In the genomic region with DNA sequence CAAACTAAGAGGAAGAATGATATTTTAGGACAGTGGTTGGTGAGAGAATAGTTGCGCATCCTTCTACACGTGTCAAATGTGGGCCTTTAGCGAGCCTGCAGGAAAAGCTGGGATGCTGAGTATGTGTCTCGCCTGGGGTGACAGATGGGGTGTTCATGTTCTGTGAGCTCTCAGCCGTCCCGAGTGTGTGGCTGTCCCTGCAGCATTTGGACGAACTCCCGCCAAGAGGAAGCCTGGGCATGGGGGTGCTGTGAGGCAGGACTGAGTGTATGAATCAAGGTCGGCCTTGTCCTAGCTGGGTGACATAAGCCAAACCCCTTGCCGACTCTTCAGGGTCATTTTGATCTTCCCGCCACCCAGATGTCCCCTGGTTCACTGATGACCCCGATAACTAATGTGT, we compare ENCODE assay signal across 26 cellular contexts.
"Had no signal": no experiment of that assay in that cellular context is flagged by ENCODE, and none has a peak within 500 bp of the region (broad histone marks: within the 10 kb centered on the region; RNA-seq: fewer than 3 reads in every experiment).

No MANE protein-coding gene starts in this region.

- ATAC-seq: naive thymus-derived CD8-positive, alpha-beta T cell; pancreas; psoas muscle; right cardiac atrium; right lobe of liver; stimulated activated naive B cell treated with anti-CD40 and anti-IgM and Interleukin-4, amounts not matched to agents 10 μg/mL and 1 μg/mL and 100 μg/mL, for 72 hours had no signal

- H3K36me3 Mint-ChIP-seq: naive thymus-derived CD8-positive, alpha-beta T cell; natural killer cell treated with Interleukin-12 subunit alpha and Interleukin-12 subunit beta and Interleukin-15 and Interleukin-18, amount 100 ng/mL, for 72 hours; stimulated activated effector memory CD8-positive, alpha-beta T cell treated with anti-CD3 and anti-CD28 coated beads, Interleukin-12 subunit alpha, Interleukin-12 subunit beta, amount 100 ng/mL, for 72 hours; stimulated activated naive B cell treated with anti-CD40 and anti-IgM and Interleukin-4, amounts not matched to agents 10 μg/mL and 1 μg/mL and 100 μg/mL, for 72 hours had no signal

- H3K4me3 ChIP-seq: pancreas, psoas muscle, right lobe of liver, sigmoid colon, stomach, thoracic aorta, thyroid gland, tibial nerve, upper lobe of left lung had no signal

- H3K9me3 Mint-ChIP-seq: naive thymus-derived CD8-positive, alpha-beta T cell; natural killer cell treated with Interleukin-12 subunit alpha and Interleukin-12 subunit beta and Interleukin-15 and Interleukin-18, amount 100 ng/mL, for 72 hours; nephron progenitor cell; neural crest cell; stimulated activated effector memory CD8-positive, alpha-beta T cell treated with anti-CD3 and anti-CD28 coated beads, Interleukin-12 subunit alpha, Interleukin-12 subunit beta, amount 100 ng/mL, for 72 hours; stimulated activated naive B cell treated with anti-CD40 and anti-IgM and Interleukin-4, amounts not matched to agents 10 μg/mL and 1 μg/mL and 100 μg/mL, for 72 hours; stimulated activated naive CD8-positive, alpha-beta T cell treated with anti-CD3 and anti-CD28 coated beads, Interleukin-15, Interleukin-2, amounts not matched to agents 100 ng/mL and 50 ng/mL, for 24 hours had no signal

- H3K4me1 Mint-ChIP-seq: naive thymus-derived CD8-positive, alpha-beta T cell; stimulated activated effector memory CD8-positive, alpha-beta T cell treated with anti-CD3 and anti-CD28 coated beads, Interleukin-12 subunit alpha, Interleukin-12 subunit beta, amount 100 ng/mL, for 72 hours had no signal

- H3K27ac ChIP-seq: neutrophil, pancreas, psoas muscle, right lobe of liver, sigmoid colon, stomach, thoracic aorta, thyroid gland, tibial nerve, upper lobe of left lung had no signal

- H3K27ac Mint-ChIP-seq: naive thymus-derived CD8-positive, alpha-beta T cell; natural killer cell treated with Interleukin-12 subunit alpha and Interleukin-12 subunit beta and Interleukin-15 and Interleukin-18, amount 100 ng/mL, for 72 hours; stimulated activated effector memory CD8-positive, alpha-beta T cell treated with anti-CD3 and anti-CD28 coated beads, Interleukin-12 subunit alpha, Interleukin-12 subunit beta, amount 100 ng/mL, for 72 hours; stimulated activated naive B cell treated with anti-CD40 and anti-IgM and Interleukin-4, amounts not matched to agents 10 μg/mL and 1 μg/mL and 100 μg/mL, for 72 hours; stimulated activated naive CD8-positive, alpha-beta T cell treated with anti-CD3 and anti-CD28 coated beads, Interleukin-15, Interleukin-2, amounts not matched to agents 100 ng/mL and 50 ng/mL, for 24 hours had no signal

- H3K4me1 ChIP-seq: pancreas, psoas muscle, right lobe of liver, sigmoid colon, stomach had no signal

- H3K27me3 ChIP-seq: pancreas, right lobe of liver, sigmoid colon, stomach, thyroid gland, tibial nerve, upper lobe of left lung had no signal

- H3K36me3 ChIP-seq: neutrophil, pancreas, right lobe of liver, sigmoid colon, stomach, thoracic aorta, thyroid gland, tibial nerve, upper lobe of left lung had no signal

- H3K27me3 Mint-ChIP-seq: stimulated activated naive CD8-positive, alpha-beta T cell treated with anti-CD3 and anti-CD28 coated beads, Interleukin-15, Interleukin-2, amounts not matched to agents 100 ng/mL and 50 ng/mL, for 24 hours had no signal

- DNase-seq: naive thymus-derived CD8-positive, alpha-beta T cell; nephron progenitor cell; nucleus accumbens; pancreas; psoas muscle; right cardiac atrium; right lobe of liver; sigmoid colon; small intestine; stimulated activated CD4-positive, alpha-beta T cell treated with anti-CD3 and anti-CD28 coated beads, Interleukin-15, amount 100 ng/mL, for 24 hours; stimulated activated CD4-positive, alpha-beta T cell treated with anti-CD3 and anti-CD28 coated beads, Interleukin-2, amount 100 ng/mL, for 24 hours; stimulated activated CD4-positive, alpha-beta T cell treated with anti-CD3 and anti-CD28 coated beads, Interleukin-2, amount 100 ng/mL, for 48 hours; stimulated activated CD4-positive, alpha-beta T cell treated with anti-CD3 and anti-CD28 coated beads, Interleukin-4, amount 100 ng/mL, for 24 hours; stimulated activated naive B cell treated with anti-CD40 and anti-IgM and Interleukin-4, amounts not matched to agents 10 μg/mL and 1 μg/mL and 100 μg/mL, for 72 hours; stimulated activated naive CD4-positive, alpha-beta T cell treated with Interleukin-2 at 50 U/mL for 16 hours; stomach; thyroid gland; trophoblast cell; upper lobe of left lung had no signal

- H3K4me3 Mint-ChIP-seq: naive thymus-derived CD8-positive, alpha-beta T cell; natural killer cell treated with Interleukin-12 subunit alpha and Interleukin-12 subunit beta and Interleukin-15 and Interleukin-18, amount 100 ng/mL, for 72 hours; neural crest cell; stimulated activated effector memory CD8-positive, alpha-beta T cell treated with anti-CD3 and anti-CD28 coated beads, Interleukin-12 subunit alpha, Interleukin-12 subunit beta, amount 100 ng/mL, for 72 hours; stimulated activated naive B cell treated with anti-CD40 and anti-IgM and Interleukin-4, amounts not matched to agents 10 μg/mL and 1 μg/mL and 100 μg/mL, for 72 hours; stimulated activated naive CD8-positive, alpha-beta T cell treated with anti-CD3 and anti-CD28 coated beads, Interleukin-15, Interleukin-2, amounts not matched to agents 100 ng/mL and 50 ng/mL, for 24 hours had no signal

- H3K9me3 ChIP-seq: neutrophil, pancreas, psoas muscle, right lobe of liver, sigmoid colon, stomach, thoracic aorta, thyroid gland, tibial nerve, upper lobe of left lung had no signal
